23 cellular contexts compared by ENCODE assay signal in genomic region chr11:12528487-12528886, GRCh38.
"Had no signal": no experiment of that assay in that cellular context is flagged by ENCODE, and none has a peak within 500 bp of the region (broad histone marks: within the 10 kb centered on the region; RNA-seq: fewer than 3 reads in every experiment).

No MANE protein-coding gene starts in this region.

- DNase-seq: activated CD4-positive, alpha-beta T cell treated with anti-CD3 and anti-CD28 coated beads for 1 hour; activated CD4-positive, alpha-beta T cell treated with anti-CD3 and anti-CD28 coated beads, Interleukin-2, amount 10 ng/mL, durations not matched to agents 7 days and 5 days; activated CD8-positive, alpha-beta T cell treated with anti-CD3 and anti-CD28 coated beads for 36 hours; activated gamma-delta T cell treated with Interleukin-2 at 50 U/mL for 16 hours; activated naive CD8-positive, alpha-beta T cell treated with anti-CD3 and anti-CD28 coated beads, Interleukin-2, amount 50 U/mL, for 24 hours; activated T-cell treated with anti-CD3 and anti-CD28 coated beads, Interleukin-2, amount 50 U/mL, for 4 hours; amygdala; effector CD8-positive, alpha-beta T cell; islet precursor cell; left ventricle myocardium inferior; right cardiac atrium; stimulated activated CD4-positive, alpha-beta T cell treated with anti-CD3 and anti-CD28 coated beads, Interleukin-12 subunit alpha, Interleukin-12 subunit beta, amount 100 ng/mL, for 4 hours; stimulated activated CD4-positive, alpha-beta T cell treated with anti-CD3 and anti-CD28 coated beads, Interleukin-4, amount 100 ng/mL, for 24 hours; stimulated activated naive CD8-positive, alpha-beta T cell treated with anti-CD3 and anti-CD28 coated beads, Interleukin-15, amount 100 ng/mL, for 72 hours; substantia nigra; T-helper 17 cell; T1000; upper lobe of left lung had no signal

- H3K9me3 ChIP-seq: gastroesophageal sphincter, left ventricle myocardium inferior, upper lobe of left lung, vagina had no signal

- FAIRE-seq: colon had no signal

- H3K27me3 ChIP-seq: gastroesophageal sphincter, hepatocyte, upper lobe of left lung, vagina had no signal

- H3K27ac ChIP-seq: hepatocyte, left ventricle myocardium inferior, upper lobe of left lung, vagina had no signal

- H3K4me2 ChIP-seq: hepatocyte had no signal

- H3K79me2 ChIP-seq: hepatocyte had no signal

- H2AFZ ChIP-seq: hepatocyte had no signal

- H3K4me3 ChIP-seq: gastroesophageal sphincter, hepatocyte, left ventricle myocardium inferior, lung, upper lobe of left lung, vagina had no signal
